Comparison of ENCODE assay signal across 27 cellular contexts in the genomic region with DNA sequence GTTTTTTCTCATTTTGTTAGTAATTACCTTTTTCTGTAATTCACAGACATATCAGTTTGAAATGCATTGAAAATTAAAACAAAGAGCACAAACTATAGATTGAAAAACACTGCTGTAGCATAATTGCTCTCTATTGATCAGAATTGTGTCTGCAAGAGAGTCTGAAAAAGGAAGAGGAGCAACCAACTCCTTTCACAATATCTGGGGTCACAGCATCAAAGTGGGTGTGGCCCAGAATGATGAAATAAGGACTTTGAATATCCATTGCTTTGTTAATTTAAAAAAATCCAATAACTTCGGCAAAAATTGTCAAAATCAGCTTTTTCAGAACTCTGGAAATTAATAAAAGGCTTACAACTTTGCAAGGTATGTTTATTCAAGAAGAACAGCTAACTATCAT.
"Had no signal": no experiment of that assay in that cellular context is flagged by ENCODE, and none has a peak within 500 bp of the region (broad histone marks: within the 10 kb centered on the region; RNA-seq: fewer than 3 reads in every experiment).

No MANE protein-coding gene starts in this region.

- ATAC-seq: activated CD4-positive, CD25-positive, alpha-beta regulatory T cell treated with anti-CD3 and anti-CD28 coated beads, Interleukin-2, amount 50 U/mL, for 24 hours; gastrocnemius medialis; naive thymus-derived CD4-positive, alpha-beta T cell; psoas muscle; stimulated activated effector memory CD8-positive, alpha-beta T cell treated with anti-CD3 and anti-CD28 coated beads, Interleukin-12 subunit alpha, Interleukin-12 subunit beta, amount 100 ng/mL, for 72 hours; stimulated activated naive CD8-positive, alpha-beta T cell treated with anti-CD3 and anti-CD28 coated beads, Interleukin-15, amount 100 ng/mL, for 72 hours had no signal

- FAIRE-seq: islet of Langerhans, small intestine had no signal

- DNase-seq: activated CD4-positive, alpha-beta T cell treated with anti-CD3 and anti-CD28 coated beads for 48 hours; activated CD4-positive, alpha-beta T cell treated with anti-CD3 and anti-CD28 coated beads, Interleukin-2, amount 50 U/mL, for 48 hours; activated CD8-positive, alpha-beta memory T cell treated with anti-CD3 and anti-CD28 coated beads for 24 hours; activated effector memory CD4-positive, alpha-beta T cell treated with Interleukin-2 at 50 U/mL for 16 hours; activated naive CD4-positive, alpha-beta T cell treated with anti-CD3 and anti-CD28 coated beads for 36 hours; activated naive CD8-positive, alpha-beta T cell treated with anti-CD3 and anti-CD28 coated beads for 36 hours; dorsolateral prefrontal cortex; effector memory CD4-positive, alpha-beta T cell; gastrocnemius medialis; glutamatergic neuron; midbrain; naive thymus-derived CD4-positive, alpha-beta T cell; nucleus accumbens; psoas muscle; sigmoid colon; small intestine; stimulated activated CD4-positive, alpha-beta T cell treated with anti-CD3 and anti-CD28 coated beads, Interleukin-4, amount 100 ng/mL, for 24 hours; stimulated activated naive CD8-positive, alpha-beta T cell treated with anti-CD3 and anti-CD28 coated beads, Interleukin-15, amount 100 ng/mL, for 72 hours; T-helper 9 cell; thyroid gland; WERI-Rb-1 had no signal

- H3K4me3 ChIP-seq: ascending aorta, coronary artery, dorsolateral prefrontal cortex, gastrocnemius medialis, psoas muscle, sigmoid colon, thyroid gland had no signal

- H3K9ac ChIP-seq: parathyroid adenoma had no signal

- H3K4me1 ChIP-seq: gastrocnemius medialis, parathyroid adenoma, sigmoid colon, thyroid gland had no signal

- H3K27me3 ChIP-seq: ascending aorta, gastrocnemius medialis, sigmoid colon, thyroid gland had no signal

- H3K36me3 ChIP-seq: ascending aorta, gastrocnemius medialis, sigmoid colon, thyroid gland, WERI-Rb-1 had no signal

- H3K9me3 ChIP-seq: ascending aorta, gastrocnemius medialis, psoas muscle, thyroid gland had no signal

- H3K27ac ChIP-seq: ascending aorta, coronary artery, dorsolateral prefrontal cortex, gastrocnemius medialis, parathyroid adenoma, psoas muscle, sigmoid colon, thyroid gland, WERI-Rb-1 had no signal

- H3K79me2 ChIP-seq: parathyroid adenoma had no signal

- H2AFZ ChIP-seq: parathyroid adenoma had no signal
